Comparison of ENCODE assay signal across 16 cellular contexts in genomic region chr11:111960916-111961315, GRCh38. TPM values are rescaled to one million over a fixed set of nuclear protein-coding genes. Genes with fewer than 3 reads are reported as not detected.
DNase-seq lines count a peak whose midpoint lies in the region; ATAC-seq and TF ChIP-seq lines count a peak whose summit lies in the region.
"Had no signal": no experiment of that assay in that cellular context is flagged by ENCODE, and none has a peak within 500 bp of the region (broad histone marks: within the 10 kb centered on the region; RNA-seq: fewer than 3 reads in every experiment).

No MANE protein-coding gene starts in this region.

- no peak overlapping the region for H3K27ac ChIP-seq in HEK293 (ENCODE audit: extremely low read depth, low read depth, low read length)
- H3K27ac ChIP-seq in iPS-20b (ENCODE audit: low read length): no peak overlapping the region
- H3K27ac ChIP-seq in psoas muscle: peak overlapping the region; percentile 73

- intact Hi-C loops in psoas muscle (cut with DNase I): no loop called here
- intact Hi-C loops in activated CD4-positive, alpha-beta T cell treated with anti-CD3 and anti-CD28 coated beads, Interleukin-2, amount 10 ng/mL, durations not matched to agents 24 days and 14 days (cut with micrococcal nuclease): no loop called here

- H3K36me3 ChIP-seq in HEK293 (ENCODE audit: control insufficient read depth in 2 of 2, insufficient read depth in 1 of 2, low read length in 2 of 2) (no peaks in the 10 kb centered on the region), iPS-20b (ENCODE audit: insufficient read depth, low read depth, low read length) (peaks cover 22% of the 10 kb centered on the region; the same call in 1 of the 2 replicates), psoas muscle (ENCODE audit: insufficient read depth in 1 of 2, low read depth in 1 of 2) (peaks cover 0 to 7% of the 10 kb centered on the region in 2 donors)

- H3K27me3 ChIP-seq in iPS-20b (ENCODE audit: insufficient read depth, low read length) (no peaks in the 10 kb centered on the region), psoas muscle (ENCODE audit: insufficient read depth in 3 of 3, low read length in 2 of 3) (no peaks in the 10 kb centered on the region)

- no peaks in the 10 kb centered on the region for H3K9me3 ChIP-seq in HEK293 (ENCODE audit: control insufficient read depth, insufficient read depth, low read depth, low read length)
- no peaks in the 10 kb centered on the region; the same call in 1 of the 2 replicates for H3K9me3 ChIP-seq in iPS-20b (ENCODE audit: insufficient read depth, low read depth, low read length)
- H3K9me3 ChIP-seq in psoas muscle: no peaks in the 10 kb centered on the region

- no peaks in the 10 kb centered on the region for H3K27me3 Mint-ChIP-seq in WTC11 (ENCODE audit: low read depth)
- no peaks in the 10 kb centered on the region for H3K27me3 Mint-ChIP-seq in activated CD4-positive, alpha-beta T cell treated with anti-CD3 and anti-CD28 coated beads, Interleukin-2, amount 10 ng/mL, durations not matched to agents 24 days and 14 days
- H3K27me3 Mint-ChIP-seq: activated CD4-positive, alpha-beta memory T cell treated with anti-CD3 and anti-CD28 coated beads for 36 hours had no signal

- ATAC-seq in WTC11: peak; percentile 98
- peak; percentile 78 to 87 (median 85) for ATAC-seq in psoas muscle
- no peak for ATAC-seq in HG03095 (IDR thresholded peaks at IDR 0.05; ENCODE audit: unreplicated experiment)
- ATAC-seq: stimulated activated effector memory CD8-positive, alpha-beta T cell treated with anti-CD3 and anti-CD28 coated beads, Interleukin-12 subunit alpha, Interleukin-12 subunit beta, amount 100 ng/mL, for 72 hours had no signal

- H3K4me3 Mint-ChIP-seq in WTC11: peak overlapping the region; percentile 39
- H3K4me3 Mint-ChIP-seq in activated CD4-positive, alpha-beta T cell treated with anti-CD3 and anti-CD28 coated beads, Interleukin-2, amount 10 ng/mL, durations not matched to agents 24 days and 14 days: no peak overlapping the region
- H3K4me3 Mint-ChIP-seq: activated CD4-positive, alpha-beta memory T cell treated with anti-CD3 and anti-CD28 coated beads for 36 hours; stimulated activated effector memory CD8-positive, alpha-beta T cell treated with anti-CD3 and anti-CD28 coated beads, Interleukin-12 subunit alpha, Interleukin-12 subunit beta, amount 100 ng/mL, for 72 hours; T-helper 2 cell treated with Interferon-gamma antibody and Interleukin-4, amounts not matched to agents 5 μg/mL and 100 μg/mL, for 36 hours had no signal

- TF ChIP-seq CTCF in HEK293 (tag by site-specific recombination; IDR thresholded peaks at IDR 0.05): no peak
- TF ChIP-seq CTCF in WTC11 (IDR thresholded peaks at IDR 0.05): no peak
- no peak for TF ChIP-seq CTCF in psoas muscle (IDR thresholded peaks at IDR 0.05)

- peak overlapping the region; percentile 9; the same call in 1 of the 2 replicates for H3K9ac ChIP-seq in iPS-20b (ENCODE audit: low read depth, low read length)

- H3K27ac Mint-ChIP-seq in WTC11: peak overlapping the region; percentile 86
- no peak overlapping the region for H3K27ac Mint-ChIP-seq in activated CD4-positive, alpha-beta T cell treated with anti-CD3 and anti-CD28 coated beads, Interleukin-2, amount 10 ng/mL, durations not matched to agents 24 days and 14 days
- H3K27ac Mint-ChIP-seq: activated CD4-positive, alpha-beta memory T cell treated with anti-CD3 and anti-CD28 coated beads for 36 hours; T-helper 2 cell treated with Interferon-gamma antibody and Interleukin-4, amounts not matched to agents 5 μg/mL and 100 μg/mL, for 36 hours had no signal

- no peaks in the 10 kb centered on the region for H3K4me1 ChIP-seq in HEK293 (ENCODE audit: control insufficient read depth, insufficient read depth, low read length)
- peaks cover 9% of the 10 kb centered on the region for H3K4me1 ChIP-seq in iPS-20b (ENCODE audit: insufficient read depth, low read length)
- peaks cover 20% of the 10 kb centered on the region for H3K4me1 ChIP-seq in psoas muscle

- no peak overlapping the region for H3K4me3 ChIP-seq in HEK293 (ENCODE audit: low read depth, low read length)
- peak overlapping the region; percentile 30; the same call in 1 of the 2 replicates for H3K4me3 ChIP-seq in iPS-20b (ENCODE audit: low read length)
- no peak overlapping the region for H3K4me3 ChIP-seq in psoas muscle

- DNase-seq in WTC11 (ENCODE audit: low spot score) (peak; percentile 57), psoas muscle (peak; percentile 57 to 79), inferior parietal cortex (ENCODE audit: extremely low spot score) (no peak), NCI-H82 treated with DMSO at 0.1 percent for 48 hours (lab: John Stamatoyannopoulos, UW; ENCODE audit: unreplicated experiment) (no peak)
- DNase-seq in activated CD4-positive, alpha-beta T cell treated with anti-CD3 and anti-CD28 coated beads, Interleukin-2, amount 10 ng/mL, durations not matched to agents 24 days and 14 days: no peak
- DNase-seq: activated CD4-positive, alpha-beta memory T cell treated with anti-CD3 and anti-CD28 coated beads for 36 hours; activated gamma-delta T cell treated with Interleukin-2 at 50 U/mL for 16 hours; NCI-H146; NCI-H510A; stimulated activated CD4-positive, alpha-beta T cell treated with anti-CD3 and anti-CD28 coated beads, Interleukin-4, amount 100 ng/mL, for 1 hour had no signal

- peaks cover 7% of the 10 kb centered on the region for H3K9me3 Mint-ChIP-seq in WTC11
- H3K9me3 Mint-ChIP-seq in activated CD4-positive, alpha-beta T cell treated with anti-CD3 and anti-CD28 coated beads, Interleukin-2, amount 10 ng/mL, durations not matched to agents 24 days and 14 days: no peaks in the 10 kb centered on the region
- H3K9me3 Mint-ChIP-seq: activated CD4-positive, alpha-beta memory T cell treated with anti-CD3 and anti-CD28 coated beads for 36 hours; stimulated activated effector memory CD8-positive, alpha-beta T cell treated with anti-CD3 and anti-CD28 coated beads, Interleukin-12 subunit alpha, Interleukin-12 subunit beta, amount 100 ng/mL, for 72 hours; T-helper 2 cell treated with Interferon-gamma antibody and Interleukin-4, amounts not matched to agents 5 μg/mL and 100 μg/mL, for 36 hours had no signal

- CTCF ChIA-PET in HEK293 (lab: Yijun Ruan, JAX) (interaction anchor here (1.2 to 1.5 kb wide), 4 partner anchors 17 to 29 kb away, joined by 3 to 4 read pairs (median 4); no protein-coding TSS in a partner anchor), WTC11 (lab: Charles Lee) (interaction anchor here (0.6 to 7.7 kb wide), 10 partner anchors 16 to 90 kb away, joined by 3 to 53 read pairs (median 5); partner anchors contain the start of genes ALG9 and DIXDC1)

- H3K4me1 Mint-ChIP-seq in WTC11: peaks cover 32% of the 10 kb centered on the region
- H3K4me1 Mint-ChIP-seq in activated CD4-positive, alpha-beta T cell treated with anti-CD3 and anti-CD28 coated beads, Interleukin-2, amount 10 ng/mL, durations not matched to agents 24 days and 14 days: peaks cover 3% of the 10 kb centered on the region

- WGBS in psoas muscle, 3 donors: 56 to 59% (median 58%) methylated on average over 5 of the region's 5 CpGs

- H3K36me3 Mint-ChIP-seq in WTC11: peaks cover 16% of the 10 kb centered on the region
- peaks cover 10% of the 10 kb centered on the region for H3K36me3 Mint-ChIP-seq in activated CD4-positive, alpha-beta T cell treated with anti-CD3 and anti-CD28 coated beads, Interleukin-2, amount 10 ng/mL, durations not matched to agents 24 days and 14 days (ENCODE audit: low read depth)
- H3K36me3 Mint-ChIP-seq: activated CD4-positive, alpha-beta memory T cell treated with anti-CD3 and anti-CD28 coated beads for 36 hours had no signal

- POLR2A ChIA-PET in HEK293 (lab: Yijun Ruan, JAX) (no interaction called here), WTC11 (lab: Charles Lee) (interaction anchor here (0.8 to 1.5 kb wide), 4 partner anchors 18 to 50 kb away, joined by 3 to 8 read pairs (median 3); partner anchors contain the start of genes CRYAB and DIXDC1)

TF ChIP-seq in HEK293, 187 proteins besides CTCF, POLR2A, EP300 and RAD21 (continues in another document):
- TF ChIP-seq ZSCAN23 (tag by site-specific recombination; IDR thresholded peaks at IDR 0.05) (no peak), GLIS2 (tag by site-specific recombination; IDR thresholded peaks at IDR 0.05) (no peak), ZNF664 (tag by site-specific recombination; IDR thresholded peaks at IDR 0.05) (no peak), OSR2 (tag by site-specific recombination; IDR thresholded peaks at IDR 0.05) (peak; percentile 57), ZXDB (tag by site-specific recombination; IDR thresholded peaks at IDR 0.05) (no peak)

TF ChIP-seq in WTC11, 78 proteins besides CTCF, POLR2A, EP300 and RAD21 (continues in another document):
- TF ChIP-seq ETV6 (CRISPR knock-in tag; IDR thresholded peaks at IDR 0.05) (no peak), MYBL2 (CRISPR knock-in tag; IDR thresholded peaks at IDR 0.05) (no peak), FOXK1 (CRISPR knock-in tag; IDR thresholded peaks at IDR 0.05) (peak; percentile 25; the same call in 1 of the 2 replicates)

RNA-seq across cellular contexts. Expression of gene DIXDC1, which starts 23.8 kb away (rescaled TPM):
- total RNA-seq in WTC11 (2021) (12.6 to 14.6 TPM (median 13.5 TPM) in 3 replicates), psoas muscle (10 to 100 TPM in 2 of 4 donors, 1 to 10 TPM in 2; 4.5 to 12.9 (median 9.6) TPM)
- polyA plus RNA-seq in psoas muscle: 1 to 10 TPM; 1.4 to 4.9 (median 2.6) TPM
- 22.2 and 23.3 TPM in 2 replicates for total RNA-seq in activated CD4-positive, alpha-beta T cell treated with anti-CD3 and anti-CD28 coated beads, Interleukin-2, amount 10 ng/mL, durations not matched to agents 24 days and 14 days

RNA-seq across cellular contexts. Expression of gene C11orf52, which starts 42.2 kb away (rescaled TPM):
- 2.1 to 4.2 TPM (median 3.0 TPM) in 3 replicates for total RNA-seq in WTC11 (2021)
- total RNA-seq in psoas muscle: 10 to 100 TPM in 1 of 4 donors, 1 to 10 TPM in 3; 6.2 to 12.3 (median 8.3) TPM
- 10 to 100 TPM in 1 of 3 donors, 1 to 10 TPM in 2; 1.0 to 24.5 (median 4.4) TPM for polyA plus RNA-seq in psoas muscle
- not detected in 2 replicates for total RNA-seq in activated CD4-positive, alpha-beta T cell treated with anti-CD3 and anti-CD28 coated beads, Interleukin-2, amount 10 ng/mL, durations not matched to agents 24 days and 14 days
- total RNA-seq: activated CD4-positive, alpha-beta memory T cell treated with anti-CD3 and anti-CD28 coated beads for 36 hours; HT1080 had no signal

RNA-seq across cellular contexts. Expression of gene HSPB2, which starts 48.4 kb away (rescaled TPM):
- total RNA-seq in WTC11 (2021) (0.33 to 0.62 TPM (median 0.55 TPM) in 3 replicates), psoas muscle (10 to 100 TPM; 20.2 to 40.4 (median 27.2) TPM)
- 10 to 100 TPM; 23.6 to 55.5 (median 25.0) TPM for polyA plus RNA-seq in psoas muscle
- not detected in 2 replicates for total RNA-seq in activated CD4-positive, alpha-beta T cell treated with anti-CD3 and anti-CD28 coated beads, Interleukin-2, amount 10 ng/mL, durations not matched to agents 24 days and 14 days
- total RNA-seq: activated CD4-positive, alpha-beta memory T cell treated with anti-CD3 and anti-CD28 coated beads for 36 hours; HT1080 had no signal

RNA-seq across cellular contexts. Expression of gene CRYAB, which starts 49.3 kb away (rescaled TPM):
- total RNA-seq in WTC11 (2021) (1.3 to 2.1 TPM (median 1.4 TPM) in 3 replicates), psoas muscle (over 10,000 TPM in 2 of 4 donors, 1,000 to 10,000 TPM in 2; 5,216 to 12,187 (median 10,501) TPM)
- over 10,000 TPM in 1 of 3 donors, 1,000 to 10,000 TPM in 2; 4,737 to 11,496 (median 9,489) TPM for polyA plus RNA-seq in psoas muscle
- not detected in 2 replicates for total RNA-seq in activated CD4-positive, alpha-beta T cell treated with anti-CD3 and anti-CD28 coated beads, Interleukin-2, amount 10 ng/mL, durations not matched to agents 24 days and 14 days
- total RNA-seq: activated CD4-positive, alpha-beta memory T cell treated with anti-CD3 and anti-CD28 coated beads for 36 hours; HT1080 had no signal

Comparison
In these comparisons a context has a peak if more than half of its experiments do, and no peak if none do; other contexts are left out.
1. DNase-seq: peak in WTC11 (single experiment) and psoas muscle (2 of 2); none in inferior parietal cortex (single experiment), activated CD4-positive, alpha-beta T cell treated with anti-CD3 and anti-CD28 coated beads, Interleukin-2, amount 10 ng/mL, durations not matched to agents 24 days and 14 days (single experiment) and NCI-H82 treated with DMSO at 0.1 percent for 48 hours (single experiment).
2. RNA of gene HSPB2, which starts 48.4 kb away (total RNA-seq): 20.2 to 40.4 TPM in psoas muscle; 0.33 to 0.62 TPM in WTC11 and not detected in activated CD4-positive, alpha-beta T cell treated with anti-CD3 and anti-CD28 coated beads, Interleukin-2, amount 10 ng/mL, durations not matched to agents 24 days and 14 days; every median in the first group is over 10 times any median in the second.